In the genomic region with DNA sequence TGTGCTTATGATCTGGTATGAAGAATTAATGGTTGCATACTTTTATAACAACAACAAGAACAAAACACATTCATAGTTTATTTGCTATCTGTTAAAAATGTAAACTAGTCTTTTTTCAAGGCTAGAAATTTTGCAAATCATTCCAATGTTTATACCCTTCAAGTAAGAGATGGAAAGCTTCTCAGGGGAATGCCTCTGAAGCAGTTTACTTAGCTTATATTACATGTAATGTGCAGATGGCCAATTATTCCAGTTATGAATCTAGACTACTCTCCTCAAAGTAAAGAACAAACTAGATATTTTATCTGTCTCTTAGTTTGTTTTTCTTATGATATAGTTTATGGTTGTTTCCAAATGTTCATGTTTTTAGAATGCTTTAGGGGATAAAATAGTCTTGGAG, we compare ENCODE assay signal across 20 cellular contexts.
DNase-seq lines count a peak whose midpoint lies in the region; ATAC-seq, FAIRE-seq and TF ChIP-seq lines count a peak whose summit lies in the region.
"Had no signal": no experiment of that assay in that cellular context is flagged by ENCODE, and none has a peak within 500 bp of the region (broad histone marks: within the 10 kb centered on the region; RNA-seq: fewer than 3 reads in every experiment).

No MANE protein-coding gene starts in this region.

- H3K9me3 Mint-ChIP-seq in astrocyte (ENCODE audit: unreplicated experiment), result peaks cover 2% of the 10 kb centered on the region

- peaks cover 26% of the 10 kb centered on the region for H3K4me1 ChIP-seq in astrocyte (ENCODE audit: insufficient read depth, low read length)
- H3K4me1 ChIP-seq: A549, BLaER1 had no signal

- FAIRE-seq in astrocyte (lab: Jason Lieb, UNC), result peak; percentile 17
- FAIRE-seq: A549 had no signal

- H4K20me1 ChIP-seq in astrocyte (ENCODE audit: insufficient read depth, low read length), result no peaks in the 10 kb centered on the region
- H4K20me1 ChIP-seq: BLaER1 had no signal

- H3K9ac ChIP-seq in astrocyte (ENCODE audit: low read length), result no peak overlapping the region
- H3K9ac ChIP-seq: BLaER1 had no signal

- ATAC-seq in GM21529 (IDR thresholded peaks at IDR 0.05; ENCODE audit: unreplicated experiment), result no peak
- ATAC-seq: A549, T-cell had no signal

- H3K9me3 ChIP-seq in astrocyte (ENCODE audit: insufficient read depth, low read depth, low read length), result no peaks in the 10 kb centered on the region
- H3K9me3 ChIP-seq: A549 had no signal

- no peak overlapping the region for H3K4me3 Mint-ChIP-seq in astrocyte (ENCODE audit: unreplicated experiment)
- H3K4me3 Mint-ChIP-seq: CD4-positive, alpha-beta memory T cell; H9; T-cell had no signal

- no peaks in the 10 kb centered on the region for H3K79me2 ChIP-seq in astrocyte (ENCODE audit: insufficient read depth, low read length)

- no peak overlapping the region for H3K27ac ChIP-seq in astrocyte (ENCODE audit: low read depth, low read length)
- H3K27ac ChIP-seq: A549, BLaER1, HL-60 had no signal

- H3K27ac Mint-ChIP-seq in astrocyte (ENCODE audit: unreplicated experiment), result no peak overlapping the region
- H3K27ac Mint-ChIP-seq: CD4-positive, alpha-beta memory T cell; H9; T-cell had no signal

- H3K36me3 Mint-ChIP-seq in astrocyte (ENCODE audit: low read depth, unreplicated experiment), result no peaks in the 10 kb centered on the region
- H3K36me3 Mint-ChIP-seq: CD4-positive, alpha-beta memory T cell; T-cell had no signal

- H2AFZ ChIP-seq in astrocyte (ENCODE audit: low read depth, low read length), result no peak overlapping the region

- H3K4me3 ChIP-seq in astrocyte (ENCODE audit: insufficient read depth, low read depth, low read length), result no peak overlapping the region
- H3K4me3 ChIP-seq: A549, BLaER1 had no signal

- peaks cover 14% of the 10 kb centered on the region for H3K4me1 Mint-ChIP-seq in astrocyte (ENCODE audit: low read depth, unreplicated experiment)
- H3K4me1 Mint-ChIP-seq: CD4-positive, alpha-beta memory T cell; H9; T-cell had no signal

- no peak for TF ChIP-seq CTCF in astrocyte (IDR thresholded peaks at IDR 0.05; ENCODE audit: insufficient read depth, low read depth, low read length)

- no peaks in the 10 kb centered on the region for H3K27me3 ChIP-seq in astrocyte (ENCODE audit: insufficient read depth, low read length)
- H3K27me3 ChIP-seq: BLaER1 had no signal

- DNase-seq in DMS 273 treated with DMSO at 0.1 percent for 48 hours (lab: John Stamatoyannopoulos, UW) (peak; percentile 21), NCI-H1436 treated with DMSO at 0.1 percent for 48 hours (lab: John Stamatoyannopoulos, UW) (peak; percentile 75), NCI-H446 treated with DMSO at 0.1 percent for 48 hours (lab: John Stamatoyannopoulos, UW) (peak; percentile 66), astrocyte (ENCODE audit: low read depth) (no peak), NCI-H187 treated with DMSO at 0.1 percent for 48 hours (lab: John Stamatoyannopoulos, UW) (no peak), GF-D8 (lab: John Stamatoyannopoulos, UW) (no peak)
- no peak for DNase-seq in stimulated activated CD4-positive, alpha-beta T cell treated with anti-CD3 and anti-CD28 coated beads, Interleukin-4, amount 100 ng/mL, for 24 hours
- DNase-seq: CD4-positive, alpha-beta memory T cell; DMS79 treated with DMSO at 0.1 percent for 48 hours; H9; NCI-H2029; NCI-H226; NCI-H526; OCI-M1; Right ventricle myocardium superior; T-cell had no signal

- H3K36me3 ChIP-seq in astrocyte (ENCODE audit: insufficient read depth, low read length), result no peaks in the 10 kb centered on the region
- H3K36me3 ChIP-seq: BLaER1 had no signal

- H3K27me3 Mint-ChIP-seq in astrocyte (ENCODE audit: low read depth, unreplicated experiment), result no peaks in the 10 kb centered on the region
- H3K27me3 Mint-ChIP-seq: CD4-positive, alpha-beta memory T cell; T-cell had no signal

- H3K4me2 ChIP-seq in astrocyte (ENCODE audit: low read length), result no peak overlapping the region
- H3K4me2 ChIP-seq: A549, BLaER1 had no signal

Comparison
In these comparisons a context has a peak if more than half of its experiments do, and no peak if none do; other contexts are left out.
1. DNase-seq: peak in DMS 273 treated with DMSO at 0.1 percent for 48 hours (single experiment), NCI-H1436 treated with DMSO at 0.1 percent for 48 hours (single experiment) and NCI-H446 treated with DMSO at 0.1 percent for 48 hours (single experiment); none in astrocyte (single experiment), NCI-H187 treated with DMSO at 0.1 percent for 48 hours (single experiment), stimulated activated CD4-positive, alpha-beta T cell treated with anti-CD3 and anti-CD28 coated beads, Interleukin-4, amount 100 ng/mL, for 24 hours (single experiment) and GF-D8 (single experiment).